Comparison of ENCODE assay signal across 1 cellular context in the genomic region with DNA sequence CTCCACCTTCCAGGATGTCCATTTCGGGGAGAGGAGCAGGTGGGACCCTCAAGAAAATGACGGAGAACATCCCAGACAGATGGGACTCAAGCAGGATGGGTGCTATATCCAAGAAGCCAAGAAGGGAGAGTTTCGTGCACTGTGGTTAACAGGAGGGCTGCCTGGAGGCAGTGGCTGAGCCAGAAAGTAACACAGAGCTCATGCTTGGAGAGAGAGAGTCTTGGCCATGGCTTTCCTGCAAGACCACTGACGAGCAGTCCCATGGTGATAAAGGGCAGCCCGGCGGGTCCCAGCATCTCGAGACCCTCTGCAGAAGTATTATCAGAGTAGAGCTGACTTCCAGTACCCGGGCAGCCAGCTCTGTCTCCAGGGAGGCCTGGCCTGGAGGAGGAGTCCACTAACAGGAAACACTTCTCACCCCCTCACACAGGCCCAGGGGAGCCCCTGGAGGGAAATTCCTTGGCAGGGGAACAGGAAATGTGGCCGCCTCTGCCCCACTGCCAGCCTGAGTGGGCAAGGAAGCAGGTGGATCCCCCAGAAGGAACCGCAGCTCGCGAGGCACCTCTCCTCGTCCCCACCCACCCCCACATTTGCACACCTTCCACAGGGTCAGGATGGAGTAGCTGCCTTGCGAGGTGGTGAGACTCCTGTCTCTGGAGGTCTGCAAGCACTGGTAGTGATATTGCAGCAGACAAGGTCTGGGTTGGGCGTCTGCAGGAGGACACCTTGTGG.
TF ChIP-seq lines count a peak whose summit lies in the region.

No MANE protein-coding gene starts in this region.

TF ChIP-seq in HEK293, 187 proteins besides CTCF, POLR2A, EP300 and RAD21 (continued from another document):
- TF ChIP-seq, protein P1, sequence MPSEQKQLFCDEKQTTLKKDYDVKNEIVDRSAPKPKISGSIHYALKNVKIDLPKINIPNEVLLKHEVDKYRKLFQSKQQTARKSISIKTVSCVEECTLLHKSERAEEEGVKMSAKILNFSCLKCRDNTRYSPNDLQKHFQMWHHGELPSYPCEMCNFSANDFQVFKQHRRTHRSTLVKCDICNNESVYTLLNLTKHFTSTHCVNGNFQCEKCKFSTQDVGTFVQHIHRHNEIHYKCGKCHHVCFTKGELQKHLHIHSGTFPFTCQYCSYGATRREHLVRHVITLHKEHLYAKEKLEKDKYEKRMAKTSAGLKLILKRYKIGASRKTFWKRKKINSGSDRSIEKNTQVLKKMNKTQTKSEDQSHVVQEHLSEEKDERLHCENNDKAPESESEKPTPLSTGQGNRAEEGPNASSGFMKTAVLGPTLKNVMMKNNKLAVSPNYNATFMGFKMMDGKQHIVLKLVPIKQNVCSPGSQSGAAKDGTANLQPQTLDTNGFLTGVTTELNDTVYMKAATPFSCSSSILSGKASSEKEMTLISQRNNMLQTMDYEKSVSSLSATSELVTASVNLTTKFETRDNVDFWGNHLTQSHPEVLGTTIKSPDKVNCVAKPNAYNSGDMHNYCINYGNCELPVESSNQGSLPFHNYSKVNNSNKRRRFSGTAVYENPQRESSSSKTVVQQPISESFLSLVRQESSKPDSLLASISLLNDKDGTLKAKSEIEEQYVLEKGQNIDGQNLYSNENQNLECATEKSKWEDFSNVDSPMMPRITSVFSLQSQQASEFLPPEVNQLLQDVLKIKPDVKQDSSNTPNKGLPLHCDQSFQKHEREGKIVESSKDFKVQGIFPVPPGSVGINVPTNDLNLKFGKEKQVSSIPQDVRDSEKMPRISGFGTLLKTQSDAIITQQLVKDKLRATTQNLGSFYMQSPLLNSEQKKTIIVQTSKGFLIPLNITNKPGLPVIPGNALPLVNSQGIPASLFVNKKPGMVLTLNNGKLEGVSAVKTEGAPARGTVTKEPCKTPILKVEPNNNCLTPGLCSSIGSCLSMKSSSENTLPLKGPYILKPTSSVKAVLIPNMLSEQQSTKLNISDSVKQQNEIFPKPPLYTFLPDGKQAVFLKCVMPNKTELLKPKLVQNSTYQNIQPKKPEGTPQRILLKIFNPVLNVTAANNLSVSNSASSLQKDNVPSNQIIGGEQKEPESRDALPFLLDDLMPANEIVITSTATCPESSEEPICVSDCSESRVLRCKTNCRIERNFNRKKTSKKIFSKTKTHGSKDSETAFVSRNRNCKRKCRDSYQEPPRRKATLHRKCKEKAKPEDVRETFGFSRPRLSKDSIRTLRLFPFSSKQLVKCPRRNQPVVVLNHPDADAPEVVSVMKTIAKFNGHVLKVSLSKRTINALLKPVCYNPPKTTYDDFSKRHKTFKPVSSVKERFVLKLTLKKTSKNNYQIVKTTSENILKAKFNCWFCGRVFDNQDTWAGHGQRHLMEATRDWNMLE (tag by site-specific recombination; conservative IDR thresholded peaks at IDR 0.05; ENCODE audit: low read depth) = no peak
- TF ChIP-seq EGR2 (tag by site-specific recombination; IDR thresholded peaks at IDR 0.05; ENCODE audit: low read depth) = peak; percentile 51; the same call in 1 of the 2 replicates
